In the genomic region with DNA sequence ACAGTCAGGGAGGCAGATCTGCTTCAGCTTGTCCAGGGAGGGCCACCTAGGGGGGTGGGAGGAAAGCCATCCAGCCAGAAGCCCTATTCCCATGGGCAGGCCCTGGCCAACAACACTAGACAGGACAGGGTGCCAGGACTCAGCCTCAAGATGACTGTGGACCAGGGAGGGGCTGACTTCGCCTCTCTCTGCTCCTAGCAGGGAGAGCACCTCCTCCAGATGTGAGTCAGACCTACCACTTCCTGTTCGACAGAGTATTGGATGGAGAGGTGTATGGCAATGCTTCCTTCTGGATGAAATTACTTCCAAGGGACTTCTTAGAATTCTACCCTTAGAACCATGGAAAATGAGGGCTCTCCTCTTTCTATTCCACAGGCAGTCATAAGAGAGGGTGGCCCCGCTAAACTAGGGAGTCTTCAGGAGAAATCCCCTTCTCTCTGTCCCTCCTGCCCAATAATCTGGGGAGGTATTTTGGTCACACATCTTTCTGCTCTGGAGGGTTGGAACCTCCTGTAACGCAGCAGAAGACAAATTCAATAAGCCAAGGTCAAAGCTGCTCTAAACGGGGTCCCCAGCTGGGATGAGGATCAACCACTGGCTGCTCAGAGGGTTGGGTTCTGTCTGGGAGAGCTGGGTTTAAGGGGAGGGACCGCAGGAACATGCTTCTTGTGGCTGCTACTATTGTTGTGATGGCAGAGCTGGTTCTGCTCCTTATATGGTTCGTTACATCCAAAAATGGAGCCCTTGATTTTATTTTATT, we compare ENCODE assay signal across 2 cellular contexts.
TF ChIP-seq lines count a peak whose summit lies in the region.

No MANE protein-coding gene starts in this region.

TF ChIP-seq in IMR-90, 13 proteins besides CTCF, POLR2A, EP300 and RAD21:
- TF ChIP-seq, protein P1, sequence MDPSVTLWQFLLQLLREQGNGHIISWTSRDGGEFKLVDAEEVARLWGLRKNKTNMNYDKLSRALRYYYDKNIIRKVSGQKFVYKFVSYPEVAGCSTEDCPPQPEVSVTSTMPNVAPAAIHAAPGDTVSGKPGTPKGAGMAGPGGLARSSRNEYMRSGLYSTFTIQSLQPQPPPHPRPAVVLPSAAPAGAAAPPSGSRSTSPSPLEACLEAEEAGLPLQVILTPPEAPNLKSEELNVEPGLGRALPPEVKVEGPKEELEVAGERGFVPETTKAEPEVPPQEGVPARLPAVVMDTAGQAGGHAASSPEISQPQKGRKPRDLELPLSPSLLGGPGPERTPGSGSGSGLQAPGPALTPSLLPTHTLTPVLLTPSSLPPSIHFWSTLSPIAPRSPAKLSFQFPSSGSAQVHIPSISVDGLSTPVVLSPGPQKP (IDR thresholded peaks at IDR 0.05; ENCODE audit: borderline replicate concordance, low read depth, low read length): no peak
- TF ChIP-seq RCOR1 (IDR thresholded peaks at IDR 0.05; ENCODE audit: insufficient replicate concordance, low read length): no peak
- no peak for TF ChIP-seq NFE2L2 (IDR thresholded peaks at IDR 0.05; ENCODE audit: low read depth, low read length)
- TF ChIP-seq SMC3 (IDR thresholded peaks at IDR 0.05; ENCODE audit: low read depth, low read length): no peak
- TF ChIP-seq CEBPB (IDR thresholded peaks at IDR 0.05; ENCODE audit: low read depth, low read length): no peak
- no peak for TF ChIP-seq CHD1 (IDR thresholded peaks at IDR 0.05; ENCODE audit: low read depth, low read length)
- no peak for TF ChIP-seq MAFK (IDR thresholded peaks at IDR 0.05; ENCODE audit: low read depth, low read length)
- TF ChIP-seq, protein P2, sequence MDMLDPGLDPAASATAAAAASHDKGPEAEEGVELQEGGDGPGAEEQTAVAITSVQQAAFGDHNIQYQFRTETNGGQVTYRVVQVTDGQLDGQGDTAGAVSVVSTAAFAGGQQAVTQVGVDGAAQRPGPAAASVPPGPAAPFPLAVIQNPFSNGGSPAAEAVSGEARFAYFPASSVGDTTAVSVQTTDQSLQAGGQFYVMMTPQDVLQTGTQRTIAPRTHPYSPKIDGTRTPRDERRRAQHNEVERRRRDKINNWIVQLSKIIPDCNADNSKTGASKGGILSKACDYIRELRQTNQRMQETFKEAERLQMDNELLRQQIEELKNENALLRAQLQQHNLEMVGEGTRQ (IDR thresholded peaks at IDR 0.05; ENCODE audit: low read depth, low read length): no peak

TF ChIP-seq in K562, 482 proteins besides CTCF, POLR2A, EP300 and RAD21 (continues in another document):
- no peak for TF ChIP-seq PTTG1 (tag; IDR thresholded peaks at IDR 0.05; ENCODE audit: low read depth)
- TF ChIP-seq ETV6 (IDR thresholded peaks at IDR 0.05; ENCODE audit: borderline replicate concordance in 1 of 2, low read depth in 2 of 2, low read length in 1 of 2): no peak
- TF ChIP-seq ETV6 (CRISPR knock-in tag; IDR thresholded peaks at IDR 0.05; ENCODE audit: borderline replicate concordance): no peak
- TF ChIP-seq MIER1 (IDR thresholded peaks at IDR 0.05; ENCODE audit: low read depth): no peak
- TF ChIP-seq, protein P3, sequence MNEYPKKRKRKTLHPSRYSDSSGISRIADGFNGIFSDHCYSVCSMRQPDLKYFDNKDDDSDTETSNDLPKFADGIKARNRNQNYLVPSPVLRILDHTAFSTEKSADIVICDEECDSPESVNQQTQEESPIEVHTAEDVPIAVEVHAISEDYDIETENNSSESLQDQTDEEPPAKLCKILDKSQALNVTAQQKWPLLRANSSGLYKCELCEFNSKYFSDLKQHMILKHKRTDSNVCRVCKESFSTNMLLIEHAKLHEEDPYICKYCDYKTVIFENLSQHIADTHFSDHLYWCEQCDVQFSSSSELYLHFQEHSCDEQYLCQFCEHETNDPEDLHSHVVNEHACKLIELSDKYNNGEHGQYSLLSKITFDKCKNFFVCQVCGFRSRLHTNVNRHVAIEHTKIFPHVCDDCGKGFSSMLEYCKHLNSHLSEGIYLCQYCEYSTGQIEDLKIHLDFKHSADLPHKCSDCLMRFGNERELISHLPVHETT (CRISPR knock-in tag; conservative IDR thresholded peaks at IDR 0.05 in 1 of 2, IDR thresholded peaks at IDR 0.05 in 1 of 2): no peak
- no peak for TF ChIP-seq SAFB (IDR thresholded peaks at IDR 0.05; ENCODE audit: borderline replicate concordance, low read depth, low read length)
- peak; percentile 79 for TF ChIP-seq SPI1 (IDR thresholded peaks at IDR 0.05; ENCODE audit: borderline replicate concordance, low read depth, low read length)
- TF ChIP-seq MCM2 (IDR thresholded peaks at IDR 0.05; ENCODE audit: low read depth): no peak
- TF ChIP-seq, protein P4, sequence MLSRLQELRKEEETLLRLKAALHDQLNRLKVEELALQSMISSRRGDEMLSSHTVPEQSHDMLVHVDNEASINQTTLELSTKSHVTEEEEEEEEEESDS (CRISPR knock-in tag; IDR thresholded peaks at IDR 0.05): no peak
- TF ChIP-seq CTBP1 (IDR thresholded peaks at IDR 0.05; ENCODE audit: borderline replicate concordance): peak; percentile 41; the same call in 1 of the 2 replicates
- TF ChIP-seq POU5F1 (IDR thresholded peaks at IDR 0.05; ENCODE audit: borderline replicate concordance, low read depth, low read length, partially characterized antibody): no peak
- no peak for TF ChIP-seq NR2C2 (CRISPR knock-in tag; IDR thresholded peaks at IDR 0.05)
- TF ChIP-seq NR2C2 (tag; IDR thresholded peaks at IDR 0.05): no peak
- no peak for TF ChIP-seq ZFPM2 (CRISPR knock-in tag; IDR thresholded peaks at IDR 0.05)
- TF ChIP-seq, protein P5, sequence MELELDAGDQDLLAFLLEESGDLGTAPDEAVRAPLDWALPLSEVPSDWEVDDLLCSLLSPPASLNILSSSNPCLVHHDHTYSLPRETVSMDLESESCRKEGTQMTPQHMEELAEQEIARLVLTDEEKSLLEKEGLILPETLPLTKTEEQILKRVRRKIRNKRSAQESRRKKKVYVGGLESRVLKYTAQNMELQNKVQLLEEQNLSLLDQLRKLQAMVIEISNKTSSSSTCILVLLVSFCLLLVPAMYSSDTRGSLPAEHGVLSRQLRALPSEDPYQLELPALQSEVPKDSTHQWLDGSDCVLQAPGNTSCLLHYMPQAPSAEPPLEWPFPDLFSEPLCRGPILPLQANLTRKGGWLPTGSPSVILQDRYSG (tag; conservative IDR thresholded peaks at IDR 0.05; ENCODE audit: low read depth): no peak
- no peak for TF ChIP-seq ZNF124 (CRISPR knock-in tag; IDR thresholded peaks at IDR 0.05)
- no peak for TF ChIP-seq YBX1 (IDR thresholded peaks at IDR 0.05)
- no peak for TF ChIP-seq CBFA2T3 (IDR thresholded peaks at IDR 0.05)
- TF ChIP-seq, protein P6, sequence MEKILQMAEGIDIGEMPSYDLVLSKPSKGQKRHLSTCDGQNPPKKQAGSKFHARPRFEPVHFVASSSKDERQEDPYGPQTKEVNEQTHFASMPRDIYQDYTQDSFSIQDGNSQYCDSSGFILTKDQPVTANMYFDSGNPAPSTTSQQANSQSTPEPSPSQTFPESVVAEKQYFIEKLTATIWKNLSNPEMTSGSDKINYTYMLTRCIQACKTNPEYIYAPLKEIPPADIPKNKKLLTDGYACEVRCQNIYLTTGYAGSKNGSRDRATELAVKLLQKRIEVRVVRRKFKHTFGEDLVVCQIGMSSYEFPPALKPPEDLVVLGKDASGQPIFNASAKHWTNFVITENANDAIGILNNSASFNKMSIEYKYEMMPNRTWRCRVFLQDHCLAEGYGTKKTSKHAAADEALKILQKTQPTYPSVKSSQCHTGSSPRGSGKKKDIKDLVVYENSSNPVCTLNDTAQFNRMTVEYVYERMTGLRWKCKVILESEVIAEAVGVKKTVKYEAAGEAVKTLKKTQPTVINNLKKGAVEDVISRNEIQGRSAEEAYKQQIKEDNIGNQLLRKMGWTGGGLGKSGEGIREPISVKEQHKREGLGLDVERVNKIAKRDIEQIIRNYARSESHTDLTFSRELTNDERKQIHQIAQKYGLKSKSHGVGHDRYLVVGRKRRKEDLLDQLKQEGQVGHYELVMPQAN (IDR thresholded peaks at IDR 0.05; ENCODE audit: borderline replicate concordance): no peak
- no peak for TF ChIP-seq DIDO1 (tag; IDR thresholded peaks at IDR 0.05; ENCODE audit: low read depth)
- TF ChIP-seq SMARCA4 (IDR thresholded peaks at IDR 0.05): 0 out of 2 replicates have a peak, but pooled peaks have one; percentile 45
- TF ChIP-seq, protein P7, sequence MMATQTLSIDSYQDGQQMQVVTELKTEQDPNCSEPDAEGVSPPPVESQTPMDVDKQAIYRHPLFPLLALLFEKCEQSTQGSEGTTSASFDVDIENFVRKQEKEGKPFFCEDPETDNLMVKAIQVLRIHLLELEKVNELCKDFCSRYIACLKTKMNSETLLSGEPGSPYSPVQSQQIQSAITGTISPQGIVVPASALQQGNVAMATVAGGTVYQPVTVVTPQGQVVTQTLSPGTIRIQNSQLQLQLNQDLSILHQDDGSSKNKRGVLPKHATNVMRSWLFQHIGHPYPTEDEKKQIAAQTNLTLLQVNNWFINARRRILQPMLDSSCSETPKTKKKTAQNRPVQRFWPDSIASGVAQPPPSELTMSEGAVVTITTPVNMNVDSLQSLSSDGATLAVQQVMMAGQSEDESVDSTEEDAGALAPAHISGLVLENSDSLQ (IDR thresholded peaks at IDR 0.05): no peak
- no peak for TF ChIP-seq SMAD3 (CRISPR knock-in tag; conservative IDR thresholded peaks at IDR 0.05)
- TF ChIP-seq JUN (IDR thresholded peaks at IDR 0.05; ENCODE audit: borderline replicate concordance, low read depth, low read length): 0 out of 2 replicates have a peak, but pooled peaks have one; percentile 14
- no peak for TF ChIP-seq JUN (CRISPR knock-in tag; IDR thresholded peaks at IDR 0.05; ENCODE audit: borderline replicate concordance)
- TF ChIP-seq, protein P8, sequence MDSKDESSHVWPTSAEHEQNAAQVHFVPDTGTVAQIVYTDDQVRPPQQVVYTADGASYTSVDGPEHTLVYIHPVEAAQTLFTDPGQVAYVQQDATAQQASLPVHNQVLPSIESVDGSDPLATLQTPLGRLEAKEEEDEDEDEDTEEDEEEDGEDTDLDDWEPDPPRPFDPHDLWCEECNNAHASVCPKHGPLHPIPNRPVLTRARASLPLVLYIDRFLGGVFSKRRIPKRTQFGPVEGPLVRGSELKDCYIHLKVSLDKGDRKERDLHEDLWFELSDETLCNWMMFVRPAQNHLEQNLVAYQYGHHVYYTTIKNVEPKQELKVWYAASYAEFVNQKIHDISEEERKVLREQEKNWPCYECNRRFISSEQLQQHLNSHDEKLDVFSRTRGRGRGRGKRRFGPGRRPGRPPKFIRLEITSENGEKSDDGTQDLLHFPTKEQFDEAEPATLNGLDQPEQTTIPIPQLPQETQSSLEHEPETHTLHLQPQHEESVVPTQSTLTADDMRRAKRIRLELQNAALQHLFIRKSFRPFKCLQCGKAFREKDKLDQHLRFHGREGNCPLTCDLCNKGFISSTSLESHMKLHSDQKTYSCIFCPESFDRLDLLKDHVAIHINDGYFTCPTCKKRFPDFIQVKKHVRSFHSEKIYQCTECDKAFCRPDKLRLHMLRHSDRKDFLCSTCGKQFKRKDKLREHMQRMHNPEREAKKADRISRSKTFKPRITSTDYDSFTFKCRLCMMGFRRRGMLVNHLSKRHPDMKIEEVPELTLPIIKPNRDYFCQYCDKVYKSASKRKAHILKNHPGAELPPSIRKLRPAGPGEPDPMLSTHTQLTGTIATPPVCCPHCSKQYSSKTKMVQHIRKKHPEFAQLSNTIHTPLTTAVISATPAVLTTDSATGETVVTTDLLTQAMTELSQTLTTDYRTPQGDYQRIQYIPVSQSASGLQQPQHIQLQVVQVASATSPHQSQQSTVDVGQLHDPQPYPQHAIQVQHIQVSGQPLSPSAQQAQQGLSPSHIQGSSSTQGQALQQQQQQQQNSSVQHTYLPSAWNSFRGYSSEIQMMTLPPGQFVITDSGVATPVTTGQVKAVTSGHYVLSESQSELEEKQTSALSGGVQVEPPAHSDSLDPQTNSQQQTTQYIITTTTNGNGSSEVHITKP (IDR thresholded peaks at IDR 0.05; ENCODE audit: partially characterized antibody): no peak
- no peak for TF ChIP-seq BRCA1 (IDR thresholded peaks at IDR 0.05)
- no peak for TF ChIP-seq BRCA1 (CRISPR knock-in tag; IDR thresholded peaks at IDR 0.05)
- TF ChIP-seq, protein P9, sequence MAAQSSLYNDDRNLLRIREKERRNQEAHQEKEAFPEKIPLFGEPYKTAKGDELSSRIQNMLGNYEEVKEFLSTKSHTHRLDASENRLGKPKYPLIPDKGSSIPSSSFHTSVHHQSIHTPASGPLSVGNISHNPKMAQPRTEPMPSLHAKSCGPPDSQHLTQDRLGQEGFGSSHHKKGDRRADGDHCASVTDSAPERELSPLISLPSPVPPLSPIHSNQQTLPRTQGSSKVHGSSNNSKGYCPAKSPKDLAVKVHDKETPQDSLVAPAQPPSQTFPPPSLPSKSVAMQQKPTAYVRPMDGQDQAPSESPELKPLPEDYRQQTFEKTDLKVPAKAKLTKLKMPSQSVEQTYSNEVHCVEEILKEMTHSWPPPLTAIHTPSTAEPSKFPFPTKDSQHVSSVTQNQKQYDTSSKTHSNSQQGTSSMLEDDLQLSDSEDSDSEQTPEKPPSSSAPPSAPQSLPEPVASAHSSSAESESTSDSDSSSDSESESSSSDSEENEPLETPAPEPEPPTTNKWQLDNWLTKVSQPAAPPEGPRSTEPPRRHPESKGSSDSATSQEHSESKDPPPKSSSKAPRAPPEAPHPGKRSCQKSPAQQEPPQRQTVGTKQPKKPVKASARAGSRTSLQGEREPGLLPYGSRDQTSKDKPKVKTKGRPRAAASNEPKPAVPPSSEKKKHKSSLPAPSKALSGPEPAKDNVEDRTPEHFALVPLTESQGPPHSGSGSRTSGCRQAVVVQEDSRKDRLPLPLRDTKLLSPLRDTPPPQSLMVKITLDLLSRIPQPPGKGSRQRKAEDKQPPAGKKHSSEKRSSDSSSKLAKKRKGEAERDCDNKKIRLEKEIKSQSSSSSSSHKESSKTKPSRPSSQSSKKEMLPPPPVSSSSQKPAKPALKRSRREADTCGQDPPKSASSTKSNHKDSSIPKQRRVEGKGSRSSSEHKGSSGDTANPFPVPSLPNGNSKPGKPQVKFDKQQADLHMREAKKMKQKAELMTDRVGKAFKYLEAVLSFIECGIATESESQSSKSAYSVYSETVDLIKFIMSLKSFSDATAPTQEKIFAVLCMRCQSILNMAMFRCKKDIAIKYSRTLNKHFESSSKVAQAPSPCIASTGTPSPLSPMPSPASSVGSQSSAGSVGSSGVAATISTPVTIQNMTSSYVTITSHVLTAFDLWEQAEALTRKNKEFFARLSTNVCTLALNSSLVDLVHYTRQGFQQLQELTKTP (IDR thresholded peaks at IDR 0.05; ENCODE audit: low read depth in 1 of 2, partially characterized antibody in 2 of 2): no peak
- TF ChIP-seq SMARCE1 (IDR thresholded peaks at IDR 0.05): peak; percentile 47; the same call in 1 of the 2 replicates
- TF ChIP-seq, protein P10, sequence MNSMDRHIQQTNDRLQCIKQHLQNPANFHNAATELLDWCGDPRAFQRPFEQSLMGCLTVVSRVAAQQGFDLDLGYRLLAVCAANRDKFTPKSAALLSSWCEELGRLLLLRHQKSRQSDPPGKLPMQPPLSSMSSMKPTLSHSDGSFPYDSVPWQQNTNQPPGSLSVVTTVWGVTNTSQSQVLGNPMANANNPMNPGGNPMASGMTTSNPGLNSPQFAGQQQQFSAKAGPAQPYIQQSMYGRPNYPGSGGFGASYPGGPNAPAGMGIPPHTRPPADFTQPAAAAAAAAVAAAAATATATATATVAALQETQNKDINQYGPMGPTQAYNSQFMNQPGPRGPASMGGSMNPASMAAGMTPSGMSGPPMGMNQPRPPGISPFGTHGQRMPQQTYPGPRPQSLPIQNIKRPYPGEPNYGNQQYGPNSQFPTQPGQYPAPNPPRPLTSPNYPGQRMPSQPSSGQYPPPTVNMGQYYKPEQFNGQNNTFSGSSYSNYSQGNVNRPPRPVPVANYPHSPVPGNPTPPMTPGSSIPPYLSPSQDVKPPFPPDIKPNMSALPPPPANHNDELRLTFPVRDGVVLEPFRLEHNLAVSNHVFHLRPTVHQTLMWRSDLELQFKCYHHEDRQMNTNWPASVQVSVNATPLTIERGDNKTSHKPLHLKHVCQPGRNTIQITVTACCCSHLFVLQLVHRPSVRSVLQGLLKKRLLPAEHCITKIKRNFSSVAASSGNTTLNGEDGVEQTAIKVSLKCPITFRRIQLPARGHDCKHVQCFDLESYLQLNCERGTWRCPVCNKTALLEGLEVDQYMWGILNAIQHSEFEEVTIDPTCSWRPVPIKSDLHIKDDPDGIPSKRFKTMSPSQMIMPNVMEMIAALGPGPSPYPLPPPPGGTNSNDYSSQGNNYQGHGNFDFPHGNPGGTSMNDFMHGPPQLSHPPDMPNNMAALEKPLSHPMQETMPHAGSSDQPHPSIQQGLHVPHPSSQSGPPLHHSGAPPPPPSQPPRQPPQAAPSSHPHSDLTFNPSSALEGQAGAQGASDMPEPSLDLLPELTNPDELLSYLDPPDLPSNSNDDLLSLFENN (IDR thresholded peaks at IDR 0.05; ENCODE audit: low read depth in 2 of 2, low read length in 2 of 2): no peak
